35 cellular contexts compared by ENCODE assay signal in the genomic region with DNA sequence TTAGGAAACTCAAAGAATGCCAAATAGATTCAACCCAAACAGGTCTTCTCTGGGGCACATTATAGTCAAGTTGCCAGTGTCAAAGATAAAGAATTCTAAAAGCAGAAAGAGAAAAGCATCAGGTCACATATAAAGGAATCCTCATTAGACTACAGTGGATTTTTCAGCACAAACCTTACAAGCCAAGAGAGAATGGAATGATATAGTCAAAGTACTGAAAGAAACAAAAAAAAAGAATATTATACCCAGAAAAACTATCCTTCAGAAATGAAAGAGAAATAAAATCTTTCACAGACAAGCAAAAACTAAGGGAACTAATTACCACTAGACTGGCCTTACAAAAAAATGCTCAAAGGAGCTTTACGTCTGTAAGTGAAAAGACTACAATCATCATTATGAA.
"Had no signal": no experiment of that assay in that cellular context is flagged by ENCODE, and none has a peak within 500 bp of the region (broad histone marks: within the 10 kb centered on the region; RNA-seq: fewer than 3 reads in every experiment).

No MANE protein-coding gene starts in this region.

- H3K36me3 ChIP-seq: MG63 had no signal

- H3K4me3 ChIP-seq: MG63 had no signal

- H3K27me3 ChIP-seq: MG63 had no signal

- DNase-seq: Karpas-422, Kasumi-1, MG63, MM.1S, MV-4-11, NCI-H1048, NCI-H1092, NCI-H1092 treated with DMSO at 0.1 percent for 48 hours, NCI-H1105, NCI-H1105 treated with DMSO at 0.1 percent for 48 hours, NCI-H1417, NCI-H1417 treated with DMSO at 0.1 percent for 48 hours, NCI-H1436, NCI-H1436 treated with DMSO at 0.1 percent for 48 hours, NCI-H146, NCI-H1694, NCI-H1694 treated with DMSO at 0.1 percent for 48 hours, NCI-H187, NCI-H187 treated with DMSO at 0.1 percent for 48 hours, NCI-H1930, NCI-H2029, NCI-H2029 treated with DMSO at 0.1 percent for 48 hours, NCI-H2081, NCI-H2081 treated with DMSO at 0.1 percent for 48 hours, NCI-H2107, NCI-H2171, NCI-H2171 treated with DMSO at 0.1 percent for 48 hours, NCI-H2227 treated with DMSO at 0.1 percent for 48 hours, NCI-H226, NCI-H345, NCI-H446, NCI-H446 treated with DMSO at 0.1 percent for 48 hours, NCI-H510A, NCI-H510A treated with DMSO at 0.1 percent for 48 hours, NCI-H524 had no signal
